In the genomic region with DNA sequence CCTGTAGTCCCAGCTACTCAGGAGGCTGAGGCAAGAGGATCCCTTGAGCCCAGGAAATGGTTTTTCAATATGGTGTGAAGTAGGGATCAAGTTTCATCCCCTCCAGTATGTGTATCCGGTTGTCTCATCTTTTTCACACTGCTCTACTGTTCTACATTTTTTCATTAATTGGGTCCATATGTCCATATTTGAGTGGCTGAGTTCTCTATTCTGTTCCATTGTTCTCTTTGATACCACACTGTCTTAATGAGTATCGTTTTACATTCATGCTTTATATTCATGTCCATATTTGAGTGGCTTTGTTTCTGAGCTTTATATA, we compare ENCODE assay signal across 1 cellular context.
TF ChIP-seq lines count a peak whose summit lies in the region.

No MANE protein-coding gene starts in this region.

TF ChIP-seq in HCT116, 20 proteins besides CTCF, POLR2A, EP300 and RAD21 (continued from another document):
- TF ChIP-seq, protein P1, sequence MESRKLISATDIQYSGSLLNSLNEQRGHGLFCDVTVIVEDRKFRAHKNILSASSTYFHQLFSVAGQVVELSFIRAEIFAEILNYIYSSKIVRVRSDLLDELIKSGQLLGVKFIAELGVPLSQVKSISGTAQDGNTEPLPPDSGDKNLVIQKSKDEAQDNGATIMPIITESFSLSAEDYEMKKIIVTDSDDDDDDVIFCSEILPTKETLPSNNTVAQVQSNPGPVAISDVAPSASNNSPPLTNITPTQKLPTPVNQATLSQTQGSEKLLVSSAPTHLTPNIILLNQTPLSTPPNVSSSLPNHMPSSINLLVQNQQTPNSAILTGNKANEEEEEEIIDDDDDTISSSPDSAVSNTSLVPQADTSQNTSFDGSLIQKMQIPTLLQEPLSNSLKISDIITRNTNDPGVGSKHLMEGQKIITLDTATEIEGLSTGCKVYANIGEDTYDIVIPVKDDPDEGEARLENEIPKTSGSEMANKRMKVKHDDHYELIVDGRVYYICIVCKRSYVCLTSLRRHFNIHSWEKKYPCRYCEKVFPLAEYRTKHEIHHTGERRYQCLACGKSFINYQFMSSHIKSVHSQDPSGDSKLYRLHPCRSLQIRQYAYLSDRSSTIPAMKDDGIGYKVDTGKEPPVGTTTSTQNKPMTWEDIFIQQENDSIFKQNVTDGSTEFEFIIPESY (IDR thresholded peaks at IDR 0.05; ENCODE audit: extremely low read depth, insufficient replicate concordance, low read length), result no peak
- TF ChIP-seq CBX3 (IDR thresholded peaks at IDR 0.05; ENCODE audit: low read depth) (no peak), ZFX (IDR thresholded peaks at IDR 0.05) (no peak), SP1 (IDR thresholded peaks at IDR 0.05; ENCODE audit: low read depth) (no peak)
